ENCODE assay signal across 27 cellular contexts in the genomic region with DNA sequence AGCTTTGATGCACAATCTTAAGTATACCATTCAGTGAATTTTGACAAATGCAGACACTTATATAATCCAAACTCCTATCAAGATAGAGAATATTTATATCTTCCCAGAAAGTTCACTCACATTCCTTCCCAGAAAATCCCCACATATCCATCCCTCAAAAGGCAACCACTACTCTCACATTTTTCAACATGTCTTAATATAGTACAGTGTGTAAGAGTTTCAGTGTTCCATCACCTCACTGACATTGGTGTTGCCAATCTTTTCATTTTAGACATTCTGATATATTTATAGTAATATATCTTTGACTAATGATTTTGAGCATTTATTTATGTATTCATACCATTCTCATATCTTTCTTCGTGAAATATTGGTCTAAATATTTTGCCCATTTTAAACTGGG.
"Had no signal": no experiment of that assay in that cellular context is flagged by ENCODE, and none has a peak within 500 bp of the region (broad histone marks: within the 10 kb centered on the region; RNA-seq: fewer than 3 reads in every experiment).

No MANE protein-coding gene starts in this region.

- H3K4me1 ChIP-seq: right lobe of liver, thyroid gland, upper lobe of right lung had no signal

- H3K36me3 Mint-ChIP-seq: mesothelial cell of epicardium, naive B cell, natural killer cell, neural progenitor cell had no signal

- ATAC-seq: left colon; left lung; natural killer cell; right lobe of liver; stimulated activated naive B cell treated with anti-CD40 and anti-IgM and Interleukin-4, amounts not matched to agents 10 μg/mL and 1 μg/mL and 100 μg/mL, for 72 hours; stimulated activated naive CD8-positive, alpha-beta T cell treated with anti-CD3 and anti-CD28 coated beads, Interleukin-15, Interleukin-2, amounts not matched to agents 100 U/mL and 50 U/mL, for 24 hours; upper lobe of right lung had no signal

- H3K27me3 ChIP-seq: left lung, neural progenitor cell, neutrophil, ovary, right atrium auricular region, right lobe of liver, thyroid gland, upper lobe of right lung had no signal

- H3K36me3 ChIP-seq: left lung, neural progenitor cell, neutrophil, ovary, right atrium auricular region, right lobe of liver, thyroid gland, upper lobe of right lung had no signal

- H3K27ac Mint-ChIP-seq: mesothelial cell of epicardium; natural killer cell; nephron progenitor cell; neural progenitor cell; progenitor cell of endocrine pancreas; stimulated activated naive B cell treated with anti-CD40 and anti-IgM and Interleukin-4, amounts not matched to agents 10 μg/mL and 1 μg/mL and 100 μg/mL, for 72 hours had no signal

- H3K9me3 Mint-ChIP-seq: natural killer cell had no signal

- DNase-seq: hippocampal formation; left colon; left lung; mesendoderm; naive B cell; natural killer cell; nephron progenitor cell; occipital lobe; ovary; right lobe of liver; stimulated activated CD4-positive, alpha-beta T cell treated with anti-CD3 and anti-CD28 coated beads, Interleukin-12 subunit alpha, Interleukin-12 subunit beta, amount 100 ng/mL, for 4 hours; stimulated activated CD4-positive, alpha-beta T cell treated with anti-CD3 and anti-CD28 coated beads, Interleukin-15, amount 100 ng/mL, for 24 hours; stimulated activated CD4-positive, alpha-beta T cell treated with anti-CD3 and anti-CD28 coated beads, Interleukin-2, amount 100 ng/mL, for 24 hours; stimulated activated CD4-positive, alpha-beta T cell treated with anti-CD3 and anti-CD28 coated beads, Interleukin-4, amount 100 ng/mL, for 1 hour; stimulated activated naive B cell treated with anti-CD40 and anti-IgM and Interleukin-4, amounts not matched to agents 10 μg/mL and 1 μg/mL and 100 μg/mL, for 72 hours; stimulated activated naive CD8-positive, alpha-beta T cell treated with anti-CD3 and anti-CD28 coated beads, Interleukin-15, Interleukin-2, amounts not matched to agents 100 U/mL and 50 U/mL, for 24 hours; substantia nigra; thyroid gland; trophoblast cell; upper lobe of right lung had no signal

- H3K27me3 Mint-ChIP-seq: naive B cell; progenitor cell of endocrine pancreas; stimulated activated naive B cell treated with anti-CD40 and anti-IgM and Interleukin-4, amounts not matched to agents 10 μg/mL and 1 μg/mL and 100 μg/mL, for 72 hours had no signal

- H3K4me3 Mint-ChIP-seq: mesothelial cell of epicardium; naive B cell; natural killer cell; nephron progenitor cell; neural progenitor cell; stimulated activated naive B cell treated with anti-CD40 and anti-IgM and Interleukin-4, amounts not matched to agents 10 μg/mL and 1 μg/mL and 100 μg/mL, for 72 hours had no signal

- H3K9me3 ChIP-seq: left lung, neutrophil, ovary, right atrium auricular region, right lobe of liver, thyroid gland, upper lobe of right lung had no signal

- H3K27ac ChIP-seq: left lung, neural progenitor cell, neutrophil, ovary, right atrium auricular region, right lobe of liver, skin epidermis, thyroid gland, upper lobe of right lung had no signal

- H3K4me1 Mint-ChIP-seq: mesothelial cell of epicardium, nephron progenitor cell, neural progenitor cell had no signal

- H3K4me3 ChIP-seq: left lung, lung, neural progenitor cell, ovary, right atrium auricular region, right lobe of liver, skin epidermis, thyroid gland, upper lobe of right lung had no signal
